In the genomic region with DNA sequence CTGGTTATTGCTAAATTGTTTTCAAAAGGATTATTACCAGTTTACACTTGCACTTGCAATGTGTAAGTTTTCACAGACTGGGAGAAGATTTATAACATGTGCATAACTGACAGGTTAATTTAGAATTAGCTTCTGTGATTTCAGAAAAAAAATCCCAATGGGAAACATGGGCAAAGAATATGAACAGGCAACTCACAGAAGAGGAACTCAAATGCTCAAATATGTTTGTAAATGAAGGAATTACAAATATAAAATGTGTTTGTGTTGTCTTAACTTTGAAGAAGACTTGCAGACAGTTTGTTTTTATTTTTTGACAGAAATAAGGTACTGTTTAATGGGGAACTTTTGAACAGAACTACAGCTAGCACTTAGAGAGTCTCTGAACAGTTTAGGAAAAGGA, we compare ENCODE assay signal across 22 cellular contexts. TPM values are rescaled to one million over a fixed set of nuclear protein-coding genes. Genes with fewer than 3 reads are reported as not detected.
"Had no signal": no experiment of that assay in that cellular context is flagged by ENCODE, and none has a peak within 500 bp of the region (broad histone marks: within the 10 kb centered on the region; RNA-seq: fewer than 3 reads in every experiment).

No MANE protein-coding gene starts in this region.

- DNase-seq: activated CD4-positive, alpha-beta T cell treated with anti-CD3 and anti-CD28 coated beads for 4 hours; activated CD4-positive, alpha-beta T cell treated with anti-CD3 and anti-CD28 coated beads, Interleukin-2, amount 50 U/mL, for 4 hours; activated effector memory CD4-positive, alpha-beta T cell treated with anti-CD3 and anti-CD28 coated beads, Interleukin-2, amount 50 U/mL, for 16 hours; activated naive CD8-positive, alpha-beta T cell treated with anti-CD3 and anti-CD28 coated beads, Interleukin-2, amount 50 U/mL, for 24 hours; activated T-cell treated with anti-CD3 and anti-CD28 coated beads for 4 hours; amygdala; dermis blood vessel endothelial cell; effector CD8-positive, alpha-beta T cell; gastrocnemius medialis; glutamatergic neuron; islet precursor cell; left ventricle myocardium superior; naive thymus-derived CD4-positive, alpha-beta T cell; nucleus accumbens; stimulated activated CD4-positive, alpha-beta T cell treated with anti-CD3 and anti-CD28 coated beads, Interleukin-2, amount 100 ng/mL, for 48 hours; stimulated activated naive CD4-positive, alpha-beta T cell treated with Interleukin-2 at 50 U/mL for 16 hours; testis; transverse colon had no signal

- H3K27ac ChIP-seq: epithelial cell of prostate, gastrocnemius medialis, hepatocyte, right atrium auricular region, testis, transverse colon had no signal

- H3K4me1 ChIP-seq: testis had no signal

- H3K4me2 ChIP-seq: hepatocyte had no signal

- H3K27me3 ChIP-seq: gastrocnemius medialis, hepatocyte, right atrium auricular region, testis, transverse colon had no signal

- H2AFZ ChIP-seq: hepatocyte had no signal

- H3K36me3 ChIP-seq: transverse colon had no signal

- H3K9me3 ChIP-seq: gastrocnemius medialis, right atrium auricular region, testis, transverse colon had no signal

- H3K4me3 ChIP-seq: gastrocnemius medialis, hepatocyte, right atrium auricular region, testis, transverse colon had no signal

RNA-seq across cellular contexts. Expression of a gene that starts 22.4 kb away (rescaled TPM):
- total RNA-seq: bronchial epithelial cell, dermis blood vessel endothelial cell had no signal
